In the genomic region with DNA sequence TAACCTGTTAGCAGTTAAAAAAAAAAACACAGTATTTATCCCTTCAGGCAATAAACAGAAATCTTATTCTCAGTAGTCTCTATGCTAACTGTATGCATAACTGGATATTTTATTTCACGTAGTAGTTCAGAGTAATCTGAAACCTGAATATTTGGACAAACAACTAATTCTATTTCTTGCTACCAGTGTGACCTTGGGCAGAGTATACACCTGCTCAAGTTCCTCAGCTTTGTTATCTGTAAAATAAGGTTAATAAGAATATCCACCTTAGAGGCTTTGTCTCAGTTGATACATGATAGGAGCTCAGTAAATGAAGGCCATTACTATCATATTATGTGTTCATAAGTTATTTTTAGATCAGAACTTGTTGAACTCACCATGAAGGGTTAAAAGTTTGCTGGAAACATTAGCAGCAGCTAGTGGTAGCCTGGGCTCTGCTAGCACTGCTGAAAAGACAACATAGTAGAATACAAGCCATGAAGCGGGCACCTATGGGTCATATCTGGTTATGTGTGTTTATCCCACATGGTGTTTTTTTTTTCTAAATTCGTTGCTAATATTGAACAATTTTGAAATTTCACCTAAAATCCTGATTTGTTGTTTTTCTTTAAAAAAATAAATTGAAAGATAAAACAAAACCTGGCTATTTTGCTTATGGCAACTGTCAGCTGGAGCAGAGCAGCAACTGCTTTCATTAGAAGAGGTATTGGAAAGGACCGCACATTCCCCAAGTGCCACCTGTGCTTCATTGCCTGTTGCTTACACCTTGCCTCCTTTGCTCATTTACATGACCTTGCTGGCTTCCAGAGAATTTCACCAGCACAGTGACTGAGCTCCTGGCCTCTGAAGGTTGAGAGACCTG, we compare ENCODE assay signal across 26 cellular contexts.
"Had no signal": no experiment of that assay in that cellular context is flagged by ENCODE, and none has a peak within 500 bp of the region (broad histone marks: within the 10 kb centered on the region; RNA-seq: fewer than 3 reads in every experiment).

No MANE protein-coding gene starts in this region.

- H3K27ac Mint-ChIP-seq: activated naive CD4-positive, alpha-beta T cell treated with anti-CD3 and anti-CD28 coated beads, Interleukin-2, amount 50 U/mL, for 72 hours; activated T-cell treated with anti-CD3 and anti-CD28 coated beads, Interleukin-2, amount 50 U/mL, for 24 hours; activated T-helper 17 cell treated with anti-CD3 and anti-CD28 coated beads, Interleukin-2, amount 50 U/mL, for 72 hours; natural killer cell had no signal

- DNase-seq: activated CD4-positive, alpha-beta T cell treated with anti-CD3 and anti-CD28 coated beads, Interleukin-2, amount 50 U/mL, for 4 hours; activated CD8-positive, alpha-beta memory T cell treated with anti-CD3 and anti-CD28 coated beads for 24 hours; activated CD8-positive, alpha-beta memory T cell treated with anti-CD3 and anti-CD28 coated beads, Interleukin-2, amount 50 U/mL, for 4 hours; activated T-cell treated with anti-CD3 and anti-CD28 coated beads, Interleukin-2, amount 50 U/mL, for 24 hours; aorta; effector memory CD4-positive, alpha-beta T cell; foreskin keratinocyte; kidney; mammary epithelial cell; natural killer cell; ovary; stimulated activated CD4-positive, alpha-beta T cell treated with anti-CD3 and anti-CD28 coated beads, Interleukin-15, amount 100 ng/mL, for 24 hours; stimulated activated CD8-positive, alpha-beta memory T cell treated with anti-CD3 and anti-CD28 coated beads, Interleukin-4, amount 100 ng/mL, for 48 hours; stimulated activated naive CD4-positive, alpha-beta T cell; T-helper 1 cell; T-helper 9 cell; testis; trophoblast cell; uterus had no signal

- H3K4me1 Mint-ChIP-seq: activated T-helper 17 cell treated with anti-CD3 and anti-CD28 coated beads, Interleukin-2, amount 50 U/mL, for 72 hours; central memory CD8-positive, alpha-beta T cell; natural killer cell had no signal

- ATAC-seq: activated naive CD4-positive, alpha-beta T cell treated with anti-CD3 and anti-CD28 coated beads, Interleukin-2, amount 50 U/mL, for 72 hours; activated T-helper 17 cell treated with anti-CD3 and anti-CD28 coated beads, Interleukin-2, amount 50 U/mL, for 72 hours; foreskin keratinocyte; left lung; natural killer cell; sciatic nerve had no signal

- H3K4me2 ChIP-seq: smooth muscle cell had no signal

- H3K36me3 Mint-ChIP-seq: activated naive CD4-positive, alpha-beta T cell treated with anti-CD3 and anti-CD28 coated beads, Interleukin-2, amount 50 U/mL, for 72 hours; mesothelial cell of epicardium; natural killer cell had no signal

- H3K36me3 ChIP-seq: left lung, ovary, uterus had no signal

- H3K4me1 ChIP-seq: left lung, testis had no signal

- H3K4me3 Mint-ChIP-seq: activated T-cell treated with anti-CD3 and anti-CD28 coated beads, Interleukin-2, amount 50 U/mL, for 24 hours; activated T-helper 17 cell treated with anti-CD3 and anti-CD28 coated beads, Interleukin-2, amount 50 U/mL, for 72 hours; central memory CD8-positive, alpha-beta T cell; mesothelial cell of epicardium; natural killer cell had no signal

- H3K27ac ChIP-seq: foreskin keratinocyte, left lung, ovary, testis, uterus had no signal

- H3K27me3 ChIP-seq: foreskin keratinocyte, left lung, ovary, testis, uterus had no signal

- H3K27me3 Mint-ChIP-seq: activated T-cell treated with anti-CD3 and anti-CD28 coated beads, Interleukin-2, amount 50 U/mL, for 24 hours; activated T-helper 17 cell treated with anti-CD3 and anti-CD28 coated beads, Interleukin-2, amount 50 U/mL, for 72 hours; central memory CD8-positive, alpha-beta T cell had no signal

- H3K4me3 ChIP-seq: left lung, ovary, smooth muscle cell, testis, uterus had no signal

- H3K9me3 Mint-ChIP-seq: activated naive CD4-positive, alpha-beta T cell treated with anti-CD3 and anti-CD28 coated beads, Interleukin-2, amount 50 U/mL, for 72 hours; activated T-cell treated with anti-CD3 and anti-CD28 coated beads, Interleukin-2, amount 50 U/mL, for 24 hours; activated T-helper 17 cell treated with anti-CD3 and anti-CD28 coated beads, Interleukin-2, amount 50 U/mL, for 72 hours; central memory CD8-positive, alpha-beta T cell; mesothelial cell of epicardium; natural killer cell had no signal

- H3K9me3 ChIP-seq: left lung, ovary, testis, uterus had no signal
